In genomic region chr7:23467731-23468720, GRCh38 we compare ENCODE assay signal across 8 cellular contexts. TPM values are rescaled to one million over a fixed set of nuclear protein-coding genes. Genes with fewer than 3 reads are reported as not detected.
DNase-seq lines count a peak whose midpoint lies in the region; ATAC-seq and TF ChIP-seq lines count a peak whose summit lies in the region.

No MANE protein-coding gene starts in this region.

- no peaks in the 10 kb centered on the region for H3K9me3 ChIP-seq in CD4-positive, alpha-beta memory T cell (ENCODE audit: control insufficient read depth in 1 of 2, low read length in 2 of 2)

- H3K4me3 Mint-ChIP-seq in CD4-positive, alpha-beta memory T cell, result peak overlapping the region in 7 of 8 donors; percentile 39 to 78 (median 69)
- H3K4me3 Mint-ChIP-seq in neural crest cell, result peak overlapping the region; percentile 99

- H3K27me3 ChIP-seq in CD4-positive, alpha-beta memory T cell (ENCODE audit: insufficient read depth, low read length), result peaks cover 56% of the 10 kb centered on the region
- peaks cover 25 to 100% (median 95%) of the 10 kb centered on the region in 45 donors for H3K27me3 ChIP-seq in dorsolateral prefrontal cortex

- TF ChIP-seq CTCF in neural crest cell (conservative IDR thresholded peaks at IDR 0.05) (no peak), dorsolateral prefrontal cortex (IDR thresholded peaks at IDR 0.05 in 54 of 56, conservative IDR thresholded peaks at IDR 0.05 in 2 of 56; ENCODE audit: low read depth in 1 of 56, partially characterized antibody in 56 of 56) (no peak)

- CTCF ChIA-PET in CD4-positive, alpha-beta memory T cell (lab: Charles Lee; ENCODE audit: partially characterized antibody), result interaction anchor here (1.0 to 1.4 kb wide), 2 partner anchors 191 to 195 kb away, joined by 4 read pairs; no protein-coding TSS in a partner anchor

- peaks cover 58 to 67% of the 10 kb centered on the region in 2 donors for H3K27me3 Mint-ChIP-seq in CD4-positive, alpha-beta memory T cell
- peaks cover 7% of the 10 kb centered on the region for H3K27me3 Mint-ChIP-seq in neural crest cell (ENCODE audit: low read depth)

- peak in 4 of 5 donors; percentile 25 to 34 (median 29) for DNase-seq in CD4-positive, alpha-beta memory T cell
- DNase-seq in RKO (ENCODE audit: low spot score) (peak; percentile 85), dedifferentiated amniotic fluid mesenchymal stem cell (ENCODE audit: extremely low spot score) (peak; percentile 46), neural crest cell (ENCODE audit: low read depth, low spot score) (peak; percentile 20), dorsolateral prefrontal cortex (no peak)

- H3K9me3 Mint-ChIP-seq in CD4-positive, alpha-beta memory T cell, result peaks cover 0 to 12% (median 8%) of the 10 kb centered on the region in 8 donors
- H3K9me3 Mint-ChIP-seq in neural crest cell, result no peaks in the 10 kb centered on the region

- H3K4me1 Mint-ChIP-seq in CD4-positive, alpha-beta memory T cell, result peaks cover 19 to 39% (median 28%) of the 10 kb centered on the region in 4 donors
- peaks cover 49% of the 10 kb centered on the region for H3K4me1 Mint-ChIP-seq in neural crest cell

- ATAC-seq in GM21447 (IDR thresholded peaks at IDR 0.05; ENCODE audit: unreplicated experiment) (peak; percentile 24), GM21529 (IDR thresholded peaks at IDR 0.05; ENCODE audit: unreplicated experiment) (no peak), HG03196 (IDR thresholded peaks at IDR 0.05; ENCODE audit: unreplicated experiment) (no peak)

- peak overlapping the region in 1 of 2 donors; percentile 17 for H3K4me3 ChIP-seq in CD4-positive, alpha-beta memory T cell (ENCODE audit: low read length in 2 of 2)
- H3K4me3 ChIP-seq in dorsolateral prefrontal cortex, result peak overlapping the region in 16 of 59 donors; percentile 7 to 62 (median 46)

- H3K27ac ChIP-seq in CD4-positive, alpha-beta memory T cell (ENCODE audit: low read depth, low read length), result no peak overlapping the region
- no peak overlapping the region for H3K27ac ChIP-seq in dorsolateral prefrontal cortex

- no peaks in the 10 kb centered on the region for H3K36me3 ChIP-seq in CD4-positive, alpha-beta memory T cell (ENCODE audit: insufficient read depth, low read length)

- peaks cover 0 to 4% of the 10 kb centered on the region in 2 donors for H3K36me3 Mint-ChIP-seq in CD4-positive, alpha-beta memory T cell
- H3K36me3 Mint-ChIP-seq in neural crest cell (ENCODE audit: low read depth), result peaks cover 8% of the 10 kb centered on the region

- H3K27ac Mint-ChIP-seq in CD4-positive, alpha-beta memory T cell, result peak overlapping the region in 3 of 7 donors; percentile 7 to 83 (median 39)
- H3K27ac Mint-ChIP-seq in neural crest cell (ENCODE audit: unreplicated experiment), result peak overlapping the region; percentile 96

- intact Hi-C loops in CD4-positive, alpha-beta memory T cell (cut with micrococcal nuclease), result no loop called here
- intact Hi-C loops in dorsolateral prefrontal cortex (cut with DNase I), result no loop called here

- POLR2A ChIA-PET in CD4-positive, alpha-beta memory T cell (lab: Charles Lee; ENCODE audit: partially characterized antibody), result no interaction called here

- H3K4me1 ChIP-seq in CD4-positive, alpha-beta memory T cell (ENCODE audit: insufficient read depth, low read length), result peaks cover 42% of the 10 kb centered on the region

RNA-seq across cellular contexts. Expression of gene IGF2BP3, which starts 2.3 kb away (rescaled TPM):
- not detected for total RNA-seq in CD4-positive, alpha-beta memory T cell
- not detected for polyA plus RNA-seq in CD4-positive, alpha-beta memory T cell
- total RNA-seq in neural crest cell, result 117 and 118 TPM in 2 replicates
- 1 to 10 TPM in 116 of 120 experiments, under 1 TPM in 3, not detected in 1; 0.74 to 10.0 (median 3.3) TPM for total RNA-seq in dorsolateral prefrontal cortex

Comparison
In these comparisons a context has a peak if more than half of its experiments do, and no peak if none do; other contexts are left out.
1. DNase-seq: peak in CD4-positive, alpha-beta memory T cell (4 of 5), RKO (single experiment), dedifferentiated amniotic fluid mesenchymal stem cell (single experiment) and neural crest cell (single experiment); none in dorsolateral prefrontal cortex (0 of 10).
2. RNA of gene IGF2BP3, which starts 2.3 kb away (total RNA-seq): 117 to 118 TPM in neural crest cell; 0.74 to 10.0 TPM in dorsolateral prefrontal cortex and not detected in CD4-positive, alpha-beta memory T cell; every median in the first group is over 10 times any median in the second.